ENCODE assay signal across 22 cellular contexts in the genomic region with DNA sequence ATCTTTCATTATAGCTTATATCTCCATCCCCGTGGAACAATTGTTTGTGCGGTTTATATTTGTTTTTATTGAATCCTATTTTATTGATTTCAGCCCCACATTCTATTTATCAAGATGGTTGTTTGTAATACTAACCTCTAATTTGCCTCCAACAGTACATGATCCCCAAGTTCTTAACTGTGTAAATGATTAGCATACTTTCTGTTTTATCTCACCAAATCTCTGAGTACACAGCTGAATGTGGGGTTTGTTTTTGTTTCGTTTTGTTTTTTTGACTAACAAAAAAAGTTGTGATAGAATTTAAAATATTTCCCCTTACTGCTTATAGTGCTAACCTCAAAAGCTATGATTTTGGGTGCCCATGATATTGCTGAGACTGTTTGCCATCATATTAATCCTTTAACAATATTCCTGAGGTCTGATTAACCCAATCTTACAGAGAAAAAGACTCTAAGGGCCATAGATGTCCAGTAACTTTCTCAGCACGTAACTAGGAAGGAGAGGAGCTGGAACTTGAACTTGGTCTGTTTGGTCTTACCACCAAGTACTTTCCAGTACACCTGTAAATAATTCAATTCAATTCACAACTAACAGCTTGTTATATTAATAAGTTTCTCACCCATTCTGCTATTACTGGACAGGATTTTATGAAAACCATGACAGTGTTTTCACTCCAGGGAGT.
DNase-seq lines count a peak whose midpoint lies in the region; ATAC-seq and TF ChIP-seq lines count a peak whose summit lies in the region.
"Had no signal": no experiment of that assay in that cellular context is flagged by ENCODE, and none has a peak within 500 bp of the region (broad histone marks: within the 10 kb centered on the region; RNA-seq: fewer than 3 reads in every experiment).

No MANE protein-coding gene starts in this region.

- no peaks in the 10 kb centered on the region for H4K20me1 ChIP-seq in KMS-11 (ENCODE audit: insufficient read depth)

- TF ChIP-seq CTCF in KMS-11 (conservative IDR thresholded peaks at IDR 0.05; ENCODE audit: low read depth, low read length), result no peak

- H2AFZ ChIP-seq in KMS-11 (ENCODE audit: low read depth), result 0 out of 2 replicates have a peak overlapping the region, but pooled peaks have one; percentile 23
- H2AFZ ChIP-seq: hepatocyte had no signal

- no peaks in the 10 kb centered on the region for H3K79me2 ChIP-seq in KMS-11 (ENCODE audit: insufficient read depth, low read depth)
- H3K79me2 ChIP-seq: hepatocyte had no signal

- no peaks in the 10 kb centered on the region for H3K36me3 ChIP-seq in KMS-11 (ENCODE audit: insufficient read depth)
- H3K36me3 ChIP-seq: brain microvascular endothelial cell, neutrophil, suprapubic skin had no signal

- no peak overlapping the region for H3K27ac ChIP-seq in KMS-11
- H3K27ac ChIP-seq: brain microvascular endothelial cell, foreskin keratinocyte, hepatocyte, neutrophil, suprapubic skin had no signal

- H3K4me1 ChIP-seq in KMS-11 (ENCODE audit: low read depth, poor library complexity, severe bottlenecking), result no peaks in the 10 kb centered on the region
- H3K4me1 ChIP-seq: foreskin keratinocyte, suprapubic skin had no signal

- no peaks in the 10 kb centered on the region for H3K27me3 ChIP-seq in KMS-11 (ENCODE audit: insufficient read depth, low read depth)
- H3K27me3 ChIP-seq: brain microvascular endothelial cell, foreskin keratinocyte, hepatocyte, neutrophil, suprapubic skin had no signal

- no peak overlapping the region for H3K9ac ChIP-seq in KMS-11

- no peak for DNase-seq in islet precursor cell
- DNase-seq: activated CD4-positive, alpha-beta T cell treated with anti-CD3 and anti-CD28 coated beads for 36 hours; activated CD8-positive, alpha-beta memory T cell treated with anti-CD3 and anti-CD28 coated beads, Interleukin-2, amount 10 ng/mL, durations not matched to agents 7 days and 5 days; brain microvascular endothelial cell; DMS53; foreskin keratinocyte; GOT3; NCI-H524 treated with DMSO at 0.1 percent for 48 hours; T-cell had no signal

- ATAC-seq in GM18498 (IDR thresholded peaks at IDR 0.05; ENCODE audit: unreplicated experiment), result peak; percentile 74
- ATAC-seq in GM19324 (IDR thresholded peaks at IDR 0.05; ENCODE audit: low FRiP score, unreplicated experiment), result peak; percentile 88
- peak; percentile 83 for ATAC-seq in HG02943 (IDR thresholded peaks at IDR 0.05; ENCODE audit: low read depth, unreplicated experiment)
- no peak for ATAC-seq in HG03025 (IDR thresholded peaks at IDR 0.05; ENCODE audit: low FRiP score, unreplicated experiment)
- ATAC-seq in HG03045 (IDR thresholded peaks at IDR 0.05; ENCODE audit: unreplicated experiment), result no peak
- no peak for ATAC-seq in HG02588 (IDR thresholded peaks at IDR 0.05; ENCODE audit: unreplicated experiment)
- ATAC-seq: activated CD4-positive, alpha-beta T cell treated with anti-CD3 and anti-CD28 coated beads for 36 hours; activated CD8-positive, alpha-beta memory T cell treated with anti-CD3 and anti-CD28 coated beads, Interleukin-2, amount 10 ng/mL, durations not matched to agents 7 days and 5 days; activated T-helper 17 cell treated with anti-CD3 and anti-CD28 coated beads, Interleukin-2, amount 50 U/mL, for 72 hours; foreskin keratinocyte; Right ventricle myocardium inferior; T-cell had no signal

- no peak overlapping the region for H3K4me3 ChIP-seq in KMS-11 (IDR thresholded peaks at IDR 0.05; ENCODE audit: insufficient read depth, low read depth, low read length)
- H3K4me3 ChIP-seq: hepatocyte, lung, suprapubic skin had no signal

- H3K4me2 ChIP-seq in KMS-11, result no peak overlapping the region
- H3K4me2 ChIP-seq: hepatocyte had no signal

Comparison
In these comparisons a context has a peak if more than half of its experiments do, and no peak if none do; other contexts are left out.
1. ATAC-seq: peak in GM18498 (single experiment), GM19324 (single experiment) and HG02943 (single experiment); none in HG03025 (single experiment), HG03045 (single experiment) and HG02588 (single experiment).